Comparison of ENCODE assay signal across 1 cellular context in the genomic region with DNA sequence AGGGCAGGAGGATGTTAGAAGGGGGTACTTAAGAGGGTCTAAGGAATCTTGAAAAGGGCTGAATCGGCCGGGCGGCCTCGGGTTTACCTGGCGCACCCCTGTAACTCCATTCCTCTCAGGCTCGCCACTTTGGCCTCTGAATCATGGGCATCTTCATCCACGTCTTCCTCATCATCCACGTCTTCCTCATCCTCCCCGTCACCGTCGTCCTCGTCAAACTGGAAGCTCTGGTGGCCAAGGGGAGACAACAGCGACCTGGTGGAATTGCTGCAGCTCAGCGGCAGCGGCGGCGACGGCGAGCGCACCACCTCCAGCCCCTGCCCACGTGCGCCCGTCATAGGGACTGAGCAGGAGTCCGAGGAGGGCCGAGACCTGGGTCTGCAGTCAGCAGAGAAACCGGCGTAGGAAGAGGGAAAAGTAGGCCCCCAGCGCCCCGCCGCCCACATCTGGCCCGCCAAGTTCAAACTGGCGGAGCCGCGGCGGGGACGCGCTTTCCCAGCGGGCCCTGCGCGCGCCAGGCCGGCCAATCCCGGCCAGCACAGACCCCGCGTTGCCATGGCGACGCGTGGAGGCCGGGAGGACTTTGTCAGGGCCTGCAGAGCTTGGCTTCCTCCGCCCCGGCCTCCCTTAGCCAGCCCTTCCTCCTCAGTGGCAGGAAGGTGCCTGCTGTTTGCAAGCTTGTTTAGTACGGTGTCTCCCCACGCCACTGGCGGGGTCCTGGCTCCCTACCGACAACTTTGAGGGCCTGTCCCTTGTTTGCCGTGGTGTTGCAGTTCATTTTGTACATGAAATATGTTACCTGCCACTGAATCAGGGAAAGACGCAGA.
A peak's percentile ranks its signal among the peaks of the same experiment; 100 is the strongest.
TF ChIP-seq lines count a peak whose summit lies in the region.

A gene with protein sequence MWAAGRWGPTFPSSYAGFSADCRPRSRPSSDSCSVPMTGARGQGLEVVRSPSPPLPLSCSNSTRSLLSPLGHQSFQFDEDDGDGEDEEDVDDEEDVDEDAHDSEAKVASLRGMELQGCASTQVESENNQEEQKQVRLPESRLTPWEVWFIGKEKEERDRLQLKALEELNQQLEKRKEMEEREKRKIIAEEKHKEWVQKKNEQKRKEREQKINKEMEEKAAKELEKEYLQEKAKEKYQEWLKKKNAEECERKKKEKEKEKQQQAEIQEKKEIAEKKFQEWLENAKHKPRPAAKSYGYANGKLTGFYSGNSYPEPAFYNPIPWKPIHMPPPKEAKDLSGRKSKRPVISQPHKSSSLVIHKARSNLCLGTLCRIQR (minus strand): TSS at position 467 of the 827 bp plus-strand sequence. CDS start 21 bp downstream, at position 446.

TF ChIP-seq in GM12878, 131 proteins besides CTCF, POLR2A, EP300 and RAD21 (continued from another document and continues in another):
- TF ChIP-seq HDAC6 (IDR thresholded peaks at IDR 0.05; ENCODE audit: unreplicated experiment) (no peak), IKZF2 (IDR thresholded peaks at IDR 0.05) (no peak), DPF2 (IDR thresholded peaks at IDR 0.05) (peak; percentile 58; the same call in 1 of the 2 replicates), JUNB (IDR thresholded peaks at IDR 0.05) (no peak), SMARCA5 (IDR thresholded peaks at IDR 0.05) (no peak; the same call in 1 of the 2 replicates), ZNF207 (IDR thresholded peaks at IDR 0.05; ENCODE audit: borderline replicate concordance) (no peak; the same call in 1 of the 2 replicates), EZH2 (IDR thresholded peaks at IDR 0.05; ENCODE audit: borderline replicate concordance, control insufficient read depth, low read depth, low read length) (no peak), EGR1 (IDR thresholded peaks at IDR 0.05; ENCODE audit: borderline replicate concordance in 1 of 2, low read depth in 2 of 2, low read length in 2 of 2) (peak in 1 of 2 experiments; percentile 70; a peak in 1 of 3 replicates), SMC3 (IDR thresholded peaks at IDR 0.05; ENCODE audit: borderline replicate concordance, low read length) (no peak), ATF7 (IDR thresholded peaks at IDR 0.05; ENCODE audit: low read depth) (no peak), MEF2B (IDR thresholded peaks at IDR 0.05; ENCODE audit: partially characterized antibody, poor library complexity, severe bottlenecking) (no peak), STAT3 (IDR thresholded peaks at IDR 0.05; ENCODE audit: low read depth, low read length) (no peak), NR2C2 (IDR thresholded peaks at IDR 0.05; ENCODE audit: borderline replicate concordance, control insufficient read depth, insufficient read length, low read depth) (no peak), POU2F2 (IDR thresholded peaks at IDR 0.05; ENCODE audit: borderline replicate concordance, low read depth, low read length) (0 out of 3 replicates have a peak, but pooled peaks have one; percentile 49), EED (IDR thresholded peaks at IDR 0.05; ENCODE audit: low read depth) (0 out of 2 replicates have a peak, but pooled peaks have one; percentile 32), RFX5 (IDR thresholded peaks at IDR 0.05; ENCODE audit: low read depth, low read length) (peak; percentile 95), RCOR1 (conservative IDR thresholded peaks at IDR 0.05; ENCODE audit: low read depth, low read length) (no peak), CREB1 (IDR thresholded peaks at IDR 0.05; ENCODE audit: low read depth) (peak; percentile 55; the same call in 1 of the 2 replicates), RUNX3 (IDR thresholded peaks at IDR 0.05; ENCODE audit: low read length) (0 out of 2 replicates have a peak, but pooled peaks have one; percentile 20), FOS (IDR thresholded peaks at IDR 0.05; ENCODE audit: borderline replicate concordance, extremely low read depth, insufficient read length) (no peak), BHLHE40 (IDR thresholded peaks at IDR 0.05; ENCODE audit: borderline replicate concordance in 1 of 2, low read depth in 2 of 2, low read length in 1 of 2) (peak in 1 of 2 experiments; percentile 75; a peak in 2 of 4 replicates), RAD51 (IDR thresholded peaks at IDR 0.05) (no peak), SUPT20H (IDR thresholded peaks at IDR 0.05; ENCODE audit: borderline replicate concordance, control insufficient read depth, low read depth, low read length) (no peak), ETV6 (conservative IDR thresholded peaks at IDR 0.05 in 1 of 2, IDR thresholded peaks at IDR 0.05 in 1 of 2; ENCODE audit: borderline replicate concordance in 1 of 2, low read depth in 1 of 2) (no peak), TARDBP (IDR thresholded peaks at IDR 0.05; ENCODE audit: borderline replicate concordance) (no peak), CBX3 (IDR thresholded peaks at IDR 0.05; ENCODE audit: borderline replicate concordance, low read depth) (no peak), JUND (IDR thresholded peaks at IDR 0.05; ENCODE audit: low read depth, low read length) (no peak), BMI1 (IDR thresholded peaks at IDR 0.05; ENCODE audit: borderline replicate concordance) (peak; percentile 99), MEF2A (IDR thresholded peaks at IDR 0.05; ENCODE audit: insufficient read depth, low read depth, low read length) (no peak)
- TF ChIP-seq, protein P1, sequence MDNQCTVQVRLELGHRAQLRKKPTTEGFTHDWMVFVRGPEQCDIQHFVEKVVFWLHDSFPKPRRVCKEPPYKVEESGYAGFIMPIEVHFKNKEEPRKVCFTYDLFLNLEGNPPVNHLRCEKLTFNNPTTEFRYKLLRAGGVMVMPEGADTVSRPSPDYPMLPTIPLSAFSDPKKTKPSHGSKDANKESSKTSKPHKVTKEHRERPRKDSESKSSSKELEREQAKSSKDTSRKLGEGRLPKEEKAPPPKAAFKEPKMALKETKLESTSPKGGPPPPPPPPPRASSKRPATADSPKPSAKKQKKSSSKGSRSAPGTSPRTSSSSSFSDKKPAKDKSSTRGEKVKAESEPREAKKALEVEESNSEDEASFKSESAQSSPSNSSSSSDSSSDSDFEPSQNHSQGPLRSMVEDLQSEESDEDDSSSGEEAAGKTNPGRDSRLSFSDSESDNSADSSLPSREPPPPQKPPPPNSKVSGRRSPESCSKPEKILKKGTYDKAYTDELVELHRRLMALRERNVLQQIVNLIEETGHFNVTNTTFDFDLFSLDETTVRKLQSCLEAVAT (IDR thresholded peaks at IDR 0.05): no peak
- TF ChIP-seq, protein P2, sequence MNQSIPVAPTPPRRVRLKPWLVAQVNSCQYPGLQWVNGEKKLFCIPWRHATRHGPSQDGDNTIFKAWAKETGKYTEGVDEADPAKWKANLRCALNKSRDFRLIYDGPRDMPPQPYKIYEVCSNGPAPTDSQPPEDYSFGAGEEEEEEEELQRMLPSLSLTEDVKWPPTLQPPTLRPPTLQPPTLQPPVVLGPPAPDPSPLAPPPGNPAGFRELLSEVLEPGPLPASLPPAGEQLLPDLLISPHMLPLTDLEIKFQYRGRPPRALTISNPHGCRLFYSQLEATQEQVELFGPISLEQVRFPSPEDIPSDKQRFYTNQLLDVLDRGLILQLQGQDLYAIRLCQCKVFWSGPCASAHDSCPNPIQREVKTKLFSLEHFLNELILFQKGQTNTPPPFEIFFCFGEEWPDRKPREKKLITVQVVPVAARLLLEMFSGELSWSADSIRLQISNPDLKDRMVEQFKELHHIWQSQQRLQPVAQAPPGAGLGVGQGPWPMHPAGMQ (IDR thresholded peaks at IDR 0.05; ENCODE audit: borderline replicate concordance): no peak
- TF ChIP-seq, protein P3, sequence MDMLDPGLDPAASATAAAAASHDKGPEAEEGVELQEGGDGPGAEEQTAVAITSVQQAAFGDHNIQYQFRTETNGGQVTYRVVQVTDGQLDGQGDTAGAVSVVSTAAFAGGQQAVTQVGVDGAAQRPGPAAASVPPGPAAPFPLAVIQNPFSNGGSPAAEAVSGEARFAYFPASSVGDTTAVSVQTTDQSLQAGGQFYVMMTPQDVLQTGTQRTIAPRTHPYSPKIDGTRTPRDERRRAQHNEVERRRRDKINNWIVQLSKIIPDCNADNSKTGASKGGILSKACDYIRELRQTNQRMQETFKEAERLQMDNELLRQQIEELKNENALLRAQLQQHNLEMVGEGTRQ (IDR thresholded peaks at IDR 0.05; ENCODE audit: borderline replicate concordance, low read depth, low read length): no peak
- TF ChIP-seq, protein P4, sequence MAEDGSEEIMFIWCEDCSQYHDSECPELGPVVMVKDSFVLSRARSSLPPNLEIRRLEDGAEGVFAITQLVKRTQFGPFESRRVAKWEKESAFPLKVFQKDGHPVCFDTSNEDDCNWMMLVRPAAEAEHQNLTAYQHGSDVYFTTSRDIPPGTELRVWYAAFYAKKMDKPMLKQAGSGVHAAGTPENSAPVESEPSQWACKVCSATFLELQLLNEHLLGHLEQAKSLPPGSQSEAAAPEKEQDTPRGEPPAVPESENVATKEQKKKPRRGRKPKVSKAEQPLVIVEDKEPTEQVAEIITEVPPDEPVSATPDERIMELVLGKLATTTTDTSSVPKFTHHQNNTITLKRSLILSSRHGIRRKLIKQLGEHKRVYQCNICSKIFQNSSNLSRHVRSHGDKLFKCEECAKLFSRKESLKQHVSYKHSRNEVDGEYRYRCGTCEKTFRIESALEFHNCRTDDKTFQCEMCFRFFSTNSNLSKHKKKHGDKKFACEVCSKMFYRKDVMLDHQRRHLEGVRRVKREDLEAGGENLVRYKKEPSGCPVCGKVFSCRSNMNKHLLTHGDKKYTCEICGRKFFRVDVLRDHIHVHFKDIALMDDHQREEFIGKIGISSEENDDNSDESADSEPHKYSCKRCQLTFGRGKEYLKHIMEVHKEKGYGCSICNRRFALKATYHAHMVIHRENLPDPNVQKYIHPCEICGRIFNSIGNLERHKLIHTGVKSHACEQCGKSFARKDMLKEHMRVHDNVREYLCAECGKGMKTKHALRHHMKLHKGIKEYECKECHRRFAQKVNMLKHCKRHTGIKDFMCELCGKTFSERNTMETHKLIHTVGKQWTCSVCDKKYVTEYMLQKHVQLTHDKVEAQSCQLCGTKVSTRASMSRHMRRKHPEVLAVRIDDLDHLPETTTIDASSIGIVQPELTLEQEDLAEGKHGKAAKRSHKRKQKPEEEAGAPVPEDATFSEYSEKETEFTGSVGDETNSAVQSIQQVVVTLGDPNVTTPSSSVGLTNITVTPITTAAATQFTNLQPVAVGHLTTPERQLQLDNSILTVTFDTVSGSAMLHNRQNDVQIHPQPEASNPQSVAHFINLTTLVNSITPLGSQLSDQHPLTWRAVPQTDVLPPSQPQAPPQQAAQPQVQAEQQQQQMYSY (CRISPR knock-in tag; IDR thresholded peaks at IDR 0.05): no peak
- TF ChIP-seq, protein P5, sequence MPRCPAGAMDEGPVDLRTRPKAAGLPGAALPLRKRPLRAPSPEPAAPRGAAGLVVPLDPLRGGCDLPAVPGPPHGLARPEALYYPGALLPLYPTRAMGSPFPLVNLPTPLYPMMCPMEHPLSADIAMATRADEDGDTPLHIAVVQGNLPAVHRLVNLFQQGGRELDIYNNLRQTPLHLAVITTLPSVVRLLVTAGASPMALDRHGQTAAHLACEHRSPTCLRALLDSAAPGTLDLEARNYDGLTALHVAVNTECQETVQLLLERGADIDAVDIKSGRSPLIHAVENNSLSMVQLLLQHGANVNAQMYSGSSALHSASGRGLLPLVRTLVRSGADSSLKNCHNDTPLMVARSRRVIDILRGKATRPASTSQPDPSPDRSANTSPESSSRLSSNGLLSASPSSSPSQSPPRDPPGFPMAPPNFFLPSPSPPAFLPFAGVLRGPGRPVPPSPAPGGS (IDR thresholded peaks at IDR 0.05; ENCODE audit: borderline replicate concordance, insufficient read depth, low read depth, low read length, poor library complexity, severe bottlenecking): peak; percentile 49
- TF ChIP-seq, protein P6, sequence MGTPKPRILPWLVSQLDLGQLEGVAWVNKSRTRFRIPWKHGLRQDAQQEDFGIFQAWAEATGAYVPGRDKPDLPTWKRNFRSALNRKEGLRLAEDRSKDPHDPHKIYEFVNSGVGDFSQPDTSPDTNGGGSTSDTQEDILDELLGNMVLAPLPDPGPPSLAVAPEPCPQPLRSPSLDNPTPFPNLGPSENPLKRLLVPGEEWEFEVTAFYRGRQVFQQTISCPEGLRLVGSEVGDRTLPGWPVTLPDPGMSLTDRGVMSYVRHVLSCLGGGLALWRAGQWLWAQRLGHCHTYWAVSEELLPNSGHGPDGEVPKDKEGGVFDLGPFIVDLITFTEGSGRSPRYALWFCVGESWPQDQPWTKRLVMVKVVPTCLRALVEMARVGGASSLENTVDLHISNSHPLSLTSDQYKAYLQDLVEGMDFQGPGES (IDR thresholded peaks at IDR 0.05): no peak
- TF ChIP-seq, protein P7, sequence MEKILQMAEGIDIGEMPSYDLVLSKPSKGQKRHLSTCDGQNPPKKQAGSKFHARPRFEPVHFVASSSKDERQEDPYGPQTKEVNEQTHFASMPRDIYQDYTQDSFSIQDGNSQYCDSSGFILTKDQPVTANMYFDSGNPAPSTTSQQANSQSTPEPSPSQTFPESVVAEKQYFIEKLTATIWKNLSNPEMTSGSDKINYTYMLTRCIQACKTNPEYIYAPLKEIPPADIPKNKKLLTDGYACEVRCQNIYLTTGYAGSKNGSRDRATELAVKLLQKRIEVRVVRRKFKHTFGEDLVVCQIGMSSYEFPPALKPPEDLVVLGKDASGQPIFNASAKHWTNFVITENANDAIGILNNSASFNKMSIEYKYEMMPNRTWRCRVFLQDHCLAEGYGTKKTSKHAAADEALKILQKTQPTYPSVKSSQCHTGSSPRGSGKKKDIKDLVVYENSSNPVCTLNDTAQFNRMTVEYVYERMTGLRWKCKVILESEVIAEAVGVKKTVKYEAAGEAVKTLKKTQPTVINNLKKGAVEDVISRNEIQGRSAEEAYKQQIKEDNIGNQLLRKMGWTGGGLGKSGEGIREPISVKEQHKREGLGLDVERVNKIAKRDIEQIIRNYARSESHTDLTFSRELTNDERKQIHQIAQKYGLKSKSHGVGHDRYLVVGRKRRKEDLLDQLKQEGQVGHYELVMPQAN (conservative IDR thresholded peaks at IDR 0.05): peak; percentile 95
- TF ChIP-seq, protein P8, sequence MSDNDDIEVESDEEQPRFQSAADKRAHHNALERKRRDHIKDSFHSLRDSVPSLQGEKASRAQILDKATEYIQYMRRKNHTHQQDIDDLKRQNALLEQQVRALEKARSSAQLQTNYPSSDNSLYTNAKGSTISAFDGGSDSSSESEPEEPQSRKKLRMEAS (IDR thresholded peaks at IDR 0.05; ENCODE audit: low read depth, low read length): no peak; the same call in 1 of the 2 replicates
- TF ChIP-seq, protein P9, sequence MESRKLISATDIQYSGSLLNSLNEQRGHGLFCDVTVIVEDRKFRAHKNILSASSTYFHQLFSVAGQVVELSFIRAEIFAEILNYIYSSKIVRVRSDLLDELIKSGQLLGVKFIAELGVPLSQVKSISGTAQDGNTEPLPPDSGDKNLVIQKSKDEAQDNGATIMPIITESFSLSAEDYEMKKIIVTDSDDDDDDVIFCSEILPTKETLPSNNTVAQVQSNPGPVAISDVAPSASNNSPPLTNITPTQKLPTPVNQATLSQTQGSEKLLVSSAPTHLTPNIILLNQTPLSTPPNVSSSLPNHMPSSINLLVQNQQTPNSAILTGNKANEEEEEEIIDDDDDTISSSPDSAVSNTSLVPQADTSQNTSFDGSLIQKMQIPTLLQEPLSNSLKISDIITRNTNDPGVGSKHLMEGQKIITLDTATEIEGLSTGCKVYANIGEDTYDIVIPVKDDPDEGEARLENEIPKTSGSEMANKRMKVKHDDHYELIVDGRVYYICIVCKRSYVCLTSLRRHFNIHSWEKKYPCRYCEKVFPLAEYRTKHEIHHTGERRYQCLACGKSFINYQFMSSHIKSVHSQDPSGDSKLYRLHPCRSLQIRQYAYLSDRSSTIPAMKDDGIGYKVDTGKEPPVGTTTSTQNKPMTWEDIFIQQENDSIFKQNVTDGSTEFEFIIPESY (IDR thresholded peaks at IDR 0.05): no peak
- TF ChIP-seq, protein P10, sequence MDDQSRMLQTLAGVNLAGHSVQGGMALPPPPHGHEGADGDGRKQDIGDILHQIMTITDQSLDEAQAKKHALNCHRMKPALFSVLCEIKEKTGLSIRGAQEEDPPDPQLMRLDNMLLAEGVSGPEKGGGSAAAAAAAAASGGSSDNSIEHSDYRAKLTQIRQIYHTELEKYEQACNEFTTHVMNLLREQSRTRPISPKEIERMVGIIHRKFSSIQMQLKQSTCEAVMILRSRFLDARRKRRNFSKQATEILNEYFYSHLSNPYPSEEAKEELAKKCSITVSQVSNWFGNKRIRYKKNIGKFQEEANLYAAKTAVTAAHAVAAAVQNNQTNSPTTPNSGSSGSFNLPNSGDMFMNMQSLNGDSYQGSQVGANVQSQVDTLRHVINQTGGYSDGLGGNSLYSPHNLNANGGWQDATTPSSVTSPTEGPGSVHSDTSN (IDR thresholded peaks at IDR 0.05; ENCODE audit: insufficient replicate concordance, low read depth, low read length): no peak
